Comparison of ENCODE assay signal across 20 cellular contexts in the genomic region with DNA sequence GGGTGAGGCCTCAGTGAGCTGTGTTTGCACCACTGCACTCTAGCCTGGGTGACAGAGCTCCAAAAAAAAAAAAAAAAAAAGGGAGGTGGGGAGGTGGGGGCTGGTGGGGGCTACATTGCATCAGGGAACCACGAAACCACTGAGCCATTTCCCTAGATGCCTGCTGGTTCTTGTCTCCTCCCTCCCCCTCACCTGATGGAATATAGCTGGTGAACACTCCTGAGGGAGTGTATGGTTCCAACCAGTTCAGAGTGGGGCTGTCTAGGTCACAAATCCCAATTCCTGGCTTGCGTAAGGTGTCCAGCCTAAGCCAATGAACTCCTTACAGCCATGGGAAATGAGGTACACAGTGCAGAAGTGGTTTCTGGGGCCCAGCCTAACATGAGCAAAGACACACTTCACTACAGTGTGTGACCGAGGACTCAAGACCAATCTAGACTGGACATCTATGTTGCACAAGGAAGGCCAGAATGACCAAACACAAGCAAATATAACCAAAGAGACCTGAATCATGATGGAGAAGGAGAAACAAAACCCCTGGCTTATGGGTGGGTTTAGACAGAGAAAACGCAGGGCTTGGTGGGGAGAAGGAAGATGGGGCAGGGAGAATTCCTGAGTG.
"Had no signal": no experiment of that assay in that cellular context is flagged by ENCODE, and none has a peak within 500 bp of the region (broad histone marks: within the 10 kb centered on the region; RNA-seq: fewer than 3 reads in every experiment).

No MANE protein-coding gene starts in this region.

- H3K4me3 ChIP-seq: adrenal gland, dorsolateral prefrontal cortex, psoas muscle, right lobe of liver, smooth muscle cell, suprapubic skin had no signal

- ATAC-seq: esophagus mucosa had no signal

- H3K27me3 ChIP-seq: adrenal gland, right lobe of liver, suprapubic skin had no signal

- H3K9me3 ChIP-seq: adrenal gland, psoas muscle, right lobe of liver, suprapubic skin had no signal

- H3K4me1 ChIP-seq: right lobe of liver had no signal

- H3K36me3 Mint-ChIP-seq: activated naive CD4-positive, alpha-beta T cell treated with anti-CD3 and anti-CD28 coated beads, Interleukin-2, amount 10 ng/mL, durations not matched to agents 7 days and 5 days; type B pancreatic cell had no signal

- H3K27ac Mint-ChIP-seq: activated naive CD4-positive, alpha-beta T cell treated with anti-CD3 and anti-CD28 coated beads, Interleukin-2, amount 10 ng/mL, durations not matched to agents 7 days and 5 days; activated T-helper 2 cell treated with anti-CD3 and anti-CD28 coated beads, Interferon-gamma antibody, Interleukin-2, Interleukin-4, amounts not matched to agents 10 μg/mL and 5 μg/mL and 100 μg/mL, durations not matched to agents 14 hours and 24 hours and 36 hours; type B pancreatic cell had no signal

- H3K36me3 ChIP-seq: adrenal gland, right lobe of liver, suprapubic skin had no signal

- H3K9me3 Mint-ChIP-seq: activated T-helper 2 cell treated with anti-CD3 and anti-CD28 coated beads, Interferon-gamma antibody, Interleukin-2, Interleukin-4, amounts not matched to agents 10 μg/mL and 5 μg/mL and 100 μg/mL, durations not matched to agents 14 hours and 24 hours and 36 hours; type B pancreatic cell had no signal

- H3K4me1 Mint-ChIP-seq: activated naive CD4-positive, alpha-beta T cell treated with anti-CD3 and anti-CD28 coated beads, Interleukin-2, amount 10 ng/mL, durations not matched to agents 7 days and 5 days had no signal

- FAIRE-seq: endometrium had no signal

- DNase-seq: activated CD4-positive, alpha-beta T cell treated with anti-CD3 and anti-CD28 coated beads for 1 hour; activated CD4-positive, alpha-beta T cell treated with anti-CD3 and anti-CD28 coated beads, Interleukin-2, amount 50 U/mL, for 4 hours; activated naive CD4-positive, alpha-beta T cell treated with anti-CD3 and anti-CD28 coated beads, Interleukin-2, amount 10 ng/mL, durations not matched to agents 7 days and 5 days; activated T-cell treated with anti-CD3 and anti-CD28 coated beads, Interleukin-2, amount 50 U/mL, for 1 hour; adrenal gland; dorsolateral prefrontal cortex; hippocampal formation; psoas muscle; stimulated activated CD4-positive, alpha-beta T cell treated with anti-CD3 and anti-CD28 coated beads, Interleukin-4, amount 100 ng/mL, for 4 hours; stimulated activated CD8-positive, alpha-beta memory T cell treated with anti-CD3 and anti-CD28 coated beads, Interleukin-4, amount 100 ng/mL, for 48 hours; stimulated activated naive CD4-positive, alpha-beta T cell treated with Interleukin-2 at 50 U/mL for 16 hours; T-helper 9 cell had no signal

- H3K4me3 Mint-ChIP-seq: activated naive CD4-positive, alpha-beta T cell treated with anti-CD3 and anti-CD28 coated beads, Interleukin-2, amount 10 ng/mL, durations not matched to agents 7 days and 5 days; type B pancreatic cell had no signal

- H3K27ac ChIP-seq: dorsolateral prefrontal cortex, psoas muscle, right lobe of liver, suprapubic skin, VCaP had no signal

- H3K4me2 ChIP-seq: smooth muscle cell had no signal
